1 cellular context compared by ENCODE assay signal in genomic region chr7:1503816-1504775, GRCh38.
TF ChIP-seq lines count a peak whose summit lies in the region.

A gene with protein sequence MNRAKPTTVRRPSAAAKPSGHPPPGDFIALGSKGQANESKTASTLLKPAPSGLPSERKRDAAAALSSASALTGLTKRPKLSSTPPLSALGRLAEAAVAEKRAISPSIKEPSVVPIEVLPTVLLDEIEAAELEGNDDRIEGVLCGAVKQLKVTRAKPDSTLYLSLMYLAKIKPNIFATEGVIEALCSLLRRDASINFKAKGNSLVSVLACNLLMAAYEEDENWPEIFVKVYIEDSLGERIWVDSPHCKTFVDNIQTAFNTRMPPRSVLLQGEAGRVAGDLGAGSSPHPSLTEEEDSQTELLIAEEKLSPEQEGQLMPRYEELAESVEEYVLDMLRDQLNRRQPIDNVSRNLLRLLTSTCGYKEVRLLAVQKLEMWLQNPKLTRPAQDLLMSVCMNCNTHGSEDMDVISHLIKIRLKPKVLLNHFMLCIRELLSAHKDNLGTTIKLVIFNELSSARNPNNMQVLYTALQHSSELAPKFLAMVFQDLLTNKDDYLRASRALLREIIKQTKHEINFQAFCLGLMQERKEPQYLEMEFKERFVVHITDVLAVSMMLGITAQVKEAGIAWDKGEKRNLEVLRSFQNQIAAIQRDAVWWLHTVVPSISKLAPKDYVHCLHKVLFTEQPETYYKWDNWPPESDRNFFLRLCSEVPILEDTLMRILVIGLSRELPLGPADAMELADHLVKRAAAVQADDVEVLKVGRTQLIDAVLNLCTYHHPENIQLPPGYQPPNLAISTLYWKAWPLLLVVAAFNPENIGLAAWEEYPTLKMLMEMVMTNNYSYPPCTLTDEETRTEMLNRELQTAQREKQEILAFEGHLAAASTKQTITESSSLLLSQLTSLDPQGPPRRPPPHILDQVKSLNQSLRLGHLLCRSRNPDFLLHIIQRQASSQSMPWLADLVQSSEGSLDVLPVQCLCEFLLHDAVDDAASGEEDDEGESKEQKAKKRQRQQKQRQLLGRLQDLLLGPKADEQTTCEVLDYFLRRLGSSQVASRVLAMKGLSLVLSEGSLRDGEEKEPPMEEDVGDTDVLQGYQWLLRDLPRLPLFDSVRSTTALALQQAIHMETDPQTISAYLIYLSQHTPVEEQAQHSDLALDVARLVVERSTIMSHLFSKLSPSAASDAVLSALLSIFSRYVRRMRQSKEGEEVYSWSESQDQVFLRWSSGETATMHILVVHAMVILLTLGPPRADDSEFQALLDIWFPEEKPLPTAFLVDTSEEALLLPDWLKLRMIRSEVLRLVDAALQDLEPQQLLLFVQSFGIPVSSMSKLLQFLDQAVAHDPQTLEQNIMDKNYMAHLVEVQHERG (N-terminal part only) (minus strand): TSS chr7:1504389. CDS start chr7:1503960, 429 bp downstream.

TF ChIP-seq in GM12878, 131 proteins besides CTCF, POLR2A, EP300 and RAD21 (continued from another document and continues in another):
- peak; percentile 67; the same call in 1 of the 2 replicates for TF ChIP-seq ZNF687 (IDR thresholded peaks at IDR 0.05)
- peak; percentile 68; the same call in 1 of the 2 replicates for TF ChIP-seq ZNF24 (IDR thresholded peaks at IDR 0.05)
- no peak for TF ChIP-seq SMAD1 (IDR thresholded peaks at IDR 0.05; ENCODE audit: low read depth, partially characterized antibody)
- no peak for TF ChIP-seq MYC (IDR thresholded peaks at IDR 0.05; ENCODE audit: insufficient read depth, insufficient read length, insufficient replicate concordance, low read length, severe bottlenecking)
- TF ChIP-seq, protein P1, sequence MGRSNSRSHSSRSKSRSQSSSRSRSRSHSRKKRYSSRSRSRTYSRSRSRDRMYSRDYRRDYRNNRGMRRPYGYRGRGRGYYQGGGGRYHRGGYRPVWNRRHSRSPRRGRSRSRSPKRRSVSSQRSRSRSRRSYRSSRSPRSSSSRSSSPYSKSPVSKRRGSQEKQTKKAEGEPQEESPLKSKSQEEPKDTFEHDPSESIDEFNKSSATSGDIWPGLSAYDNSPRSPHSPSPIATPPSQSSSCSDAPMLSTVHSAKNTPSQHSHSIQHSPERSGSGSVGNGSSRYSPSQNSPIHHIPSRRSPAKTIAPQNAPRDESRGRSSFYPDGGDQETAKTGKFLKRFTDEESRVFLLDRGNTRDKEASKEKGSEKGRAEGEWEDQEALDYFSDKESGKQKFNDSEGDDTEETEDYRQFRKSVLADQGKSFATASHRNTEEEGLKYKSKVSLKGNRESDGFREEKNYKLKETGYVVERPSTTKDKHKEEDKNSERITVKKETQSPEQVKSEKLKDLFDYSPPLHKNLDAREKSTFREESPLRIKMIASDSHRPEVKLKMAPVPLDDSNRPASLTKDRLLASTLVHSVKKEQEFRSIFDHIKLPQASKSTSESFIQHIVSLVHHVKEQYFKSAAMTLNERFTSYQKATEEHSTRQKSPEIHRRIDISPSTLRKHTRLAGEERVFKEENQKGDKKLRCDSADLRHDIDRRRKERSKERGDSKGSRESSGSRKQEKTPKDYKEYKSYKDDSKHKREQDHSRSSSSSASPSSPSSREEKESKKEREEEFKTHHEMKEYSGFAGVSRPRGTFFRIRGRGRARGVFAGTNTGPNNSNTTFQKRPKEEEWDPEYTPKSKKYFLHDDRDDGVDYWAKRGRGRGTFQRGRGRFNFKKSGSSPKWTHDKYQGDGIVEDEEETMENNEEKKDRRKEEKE (IDR thresholded peaks at IDR 0.05) = no peak
- TF ChIP-seq SIN3A (IDR thresholded peaks at IDR 0.05; ENCODE audit: low read depth, low read length) = peak; percentile 80; the same call in 1 of the 2 replicates
- TF ChIP-seq, protein P2, sequence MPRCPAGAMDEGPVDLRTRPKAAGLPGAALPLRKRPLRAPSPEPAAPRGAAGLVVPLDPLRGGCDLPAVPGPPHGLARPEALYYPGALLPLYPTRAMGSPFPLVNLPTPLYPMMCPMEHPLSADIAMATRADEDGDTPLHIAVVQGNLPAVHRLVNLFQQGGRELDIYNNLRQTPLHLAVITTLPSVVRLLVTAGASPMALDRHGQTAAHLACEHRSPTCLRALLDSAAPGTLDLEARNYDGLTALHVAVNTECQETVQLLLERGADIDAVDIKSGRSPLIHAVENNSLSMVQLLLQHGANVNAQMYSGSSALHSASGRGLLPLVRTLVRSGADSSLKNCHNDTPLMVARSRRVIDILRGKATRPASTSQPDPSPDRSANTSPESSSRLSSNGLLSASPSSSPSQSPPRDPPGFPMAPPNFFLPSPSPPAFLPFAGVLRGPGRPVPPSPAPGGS (IDR thresholded peaks at IDR 0.05; ENCODE audit: borderline replicate concordance, insufficient read depth, low read depth, low read length, poor library complexity, severe bottlenecking) = no peak
- no peak for TF ChIP-seq MEF2B (IDR thresholded peaks at IDR 0.05; ENCODE audit: partially characterized antibody, poor library complexity, severe bottlenecking)
- TF ChIP-seq PAX5 (IDR thresholded peaks at IDR 0.05; ENCODE audit: borderline replicate concordance, low read depth, low read length) = peak; percentile 13; the same call in 1 of the 2 replicates
- TF ChIP-seq ZNF384 (IDR thresholded peaks at IDR 0.05; ENCODE audit: borderline replicate concordance, low read depth, low read length) = no peak
- peak; percentile 87 for TF ChIP-seq GATAD2B (conservative IDR thresholded peaks at IDR 0.05; ENCODE audit: low read depth)
- TF ChIP-seq, protein P3, sequence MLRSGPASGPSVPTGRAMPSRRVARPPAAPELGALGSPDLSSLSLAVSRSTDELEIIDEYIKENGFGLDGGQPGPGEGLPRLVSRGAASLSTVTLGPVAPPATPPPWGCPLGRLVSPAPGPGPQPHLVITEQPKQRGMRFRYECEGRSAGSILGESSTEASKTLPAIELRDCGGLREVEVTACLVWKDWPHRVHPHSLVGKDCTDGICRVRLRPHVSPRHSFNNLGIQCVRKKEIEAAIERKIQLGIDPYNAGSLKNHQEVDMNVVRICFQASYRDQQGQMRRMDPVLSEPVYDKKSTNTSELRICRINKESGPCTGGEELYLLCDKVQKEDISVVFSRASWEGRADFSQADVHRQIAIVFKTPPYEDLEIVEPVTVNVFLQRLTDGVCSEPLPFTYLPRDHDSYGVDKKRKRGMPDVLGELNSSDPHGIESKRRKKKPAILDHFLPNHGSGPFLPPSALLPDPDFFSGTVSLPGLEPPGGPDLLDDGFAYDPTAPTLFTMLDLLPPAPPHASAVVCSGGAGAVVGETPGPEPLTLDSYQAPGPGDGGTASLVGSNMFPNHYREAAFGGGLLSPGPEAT (IDR thresholded peaks at IDR 0.05; ENCODE audit: low read depth) = peak; percentile 36; the same call in 1 of the 2 replicates
- TF ChIP-seq HSF1 (IDR thresholded peaks at IDR 0.05; ENCODE audit: low read depth, low read length) = peak; percentile 82; the same call in 1 of the 2 replicates
- no peak for TF ChIP-seq IRF4 (IDR thresholded peaks at IDR 0.05; ENCODE audit: low read depth, low read length)
- no peak; the same call in 1 of the 2 replicates for TF ChIP-seq NBN (IDR thresholded peaks at IDR 0.05)
- 0 out of 2 replicates have a peak, but pooled peaks have one; percentile 10 for TF ChIP-seq NRF1 (conservative IDR thresholded peaks at IDR 0.05; ENCODE audit: low read depth, low read length)
- no peak for TF ChIP-seq HDAC2 (IDR thresholded peaks at IDR 0.05)
- no peak for TF ChIP-seq ATF7 (IDR thresholded peaks at IDR 0.05; ENCODE audit: low read depth)
- no peak for TF ChIP-seq ZBTB4 (CRISPR knock-in tag; IDR thresholded peaks at IDR 0.05)
- TF ChIP-seq ATF3 (IDR thresholded peaks at IDR 0.05; ENCODE audit: borderline replicate concordance, extremely low read depth, low read depth, low read length) = no peak
- TF ChIP-seq TCF3 (IDR thresholded peaks at IDR 0.05; ENCODE audit: borderline replicate concordance, insufficient read depth, low read depth, low read length) = peak; percentile 90
- peak in 1 of 2 experiments; percentile 92; a peak in 2 of 3 replicates for TF ChIP-seq EGR1 (IDR thresholded peaks at IDR 0.05; ENCODE audit: borderline replicate concordance in 1 of 2, low read depth in 2 of 2, low read length in 2 of 2)
- no peak for TF ChIP-seq TCF7 (IDR thresholded peaks at IDR 0.05; ENCODE audit: borderline replicate concordance)
- TF ChIP-seq, protein P4, sequence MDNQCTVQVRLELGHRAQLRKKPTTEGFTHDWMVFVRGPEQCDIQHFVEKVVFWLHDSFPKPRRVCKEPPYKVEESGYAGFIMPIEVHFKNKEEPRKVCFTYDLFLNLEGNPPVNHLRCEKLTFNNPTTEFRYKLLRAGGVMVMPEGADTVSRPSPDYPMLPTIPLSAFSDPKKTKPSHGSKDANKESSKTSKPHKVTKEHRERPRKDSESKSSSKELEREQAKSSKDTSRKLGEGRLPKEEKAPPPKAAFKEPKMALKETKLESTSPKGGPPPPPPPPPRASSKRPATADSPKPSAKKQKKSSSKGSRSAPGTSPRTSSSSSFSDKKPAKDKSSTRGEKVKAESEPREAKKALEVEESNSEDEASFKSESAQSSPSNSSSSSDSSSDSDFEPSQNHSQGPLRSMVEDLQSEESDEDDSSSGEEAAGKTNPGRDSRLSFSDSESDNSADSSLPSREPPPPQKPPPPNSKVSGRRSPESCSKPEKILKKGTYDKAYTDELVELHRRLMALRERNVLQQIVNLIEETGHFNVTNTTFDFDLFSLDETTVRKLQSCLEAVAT (IDR thresholded peaks at IDR 0.05) = no peak
- TF ChIP-seq, protein P5, sequence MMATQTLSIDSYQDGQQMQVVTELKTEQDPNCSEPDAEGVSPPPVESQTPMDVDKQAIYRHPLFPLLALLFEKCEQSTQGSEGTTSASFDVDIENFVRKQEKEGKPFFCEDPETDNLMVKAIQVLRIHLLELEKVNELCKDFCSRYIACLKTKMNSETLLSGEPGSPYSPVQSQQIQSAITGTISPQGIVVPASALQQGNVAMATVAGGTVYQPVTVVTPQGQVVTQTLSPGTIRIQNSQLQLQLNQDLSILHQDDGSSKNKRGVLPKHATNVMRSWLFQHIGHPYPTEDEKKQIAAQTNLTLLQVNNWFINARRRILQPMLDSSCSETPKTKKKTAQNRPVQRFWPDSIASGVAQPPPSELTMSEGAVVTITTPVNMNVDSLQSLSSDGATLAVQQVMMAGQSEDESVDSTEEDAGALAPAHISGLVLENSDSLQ (IDR thresholded peaks at IDR 0.05) = peak; percentile 52
- no peak for TF ChIP-seq SUPT20H (IDR thresholded peaks at IDR 0.05; ENCODE audit: borderline replicate concordance, control insufficient read depth, low read depth, low read length)
- TF ChIP-seq EZH2 (IDR thresholded peaks at IDR 0.05; ENCODE audit: borderline replicate concordance, control insufficient read depth, low read depth, low read length) = no peak
- TF ChIP-seq ESRRA (IDR thresholded peaks at IDR 0.05; ENCODE audit: low read length) = no peak
- no peak for TF ChIP-seq SMAD5 (IDR thresholded peaks at IDR 0.05; ENCODE audit: low read depth)
- no peak for TF ChIP-seq CHD1 (IDR thresholded peaks at IDR 0.05; ENCODE audit: low read depth, low read length)
- peak; percentile 77 for TF ChIP-seq RELA (IDR thresholded peaks at IDR 0.05; ENCODE audit: borderline replicate concordance, partially characterized antibody)
